Comparison of ENCODE assay signal across 9 cellular contexts in the genomic region with DNA sequence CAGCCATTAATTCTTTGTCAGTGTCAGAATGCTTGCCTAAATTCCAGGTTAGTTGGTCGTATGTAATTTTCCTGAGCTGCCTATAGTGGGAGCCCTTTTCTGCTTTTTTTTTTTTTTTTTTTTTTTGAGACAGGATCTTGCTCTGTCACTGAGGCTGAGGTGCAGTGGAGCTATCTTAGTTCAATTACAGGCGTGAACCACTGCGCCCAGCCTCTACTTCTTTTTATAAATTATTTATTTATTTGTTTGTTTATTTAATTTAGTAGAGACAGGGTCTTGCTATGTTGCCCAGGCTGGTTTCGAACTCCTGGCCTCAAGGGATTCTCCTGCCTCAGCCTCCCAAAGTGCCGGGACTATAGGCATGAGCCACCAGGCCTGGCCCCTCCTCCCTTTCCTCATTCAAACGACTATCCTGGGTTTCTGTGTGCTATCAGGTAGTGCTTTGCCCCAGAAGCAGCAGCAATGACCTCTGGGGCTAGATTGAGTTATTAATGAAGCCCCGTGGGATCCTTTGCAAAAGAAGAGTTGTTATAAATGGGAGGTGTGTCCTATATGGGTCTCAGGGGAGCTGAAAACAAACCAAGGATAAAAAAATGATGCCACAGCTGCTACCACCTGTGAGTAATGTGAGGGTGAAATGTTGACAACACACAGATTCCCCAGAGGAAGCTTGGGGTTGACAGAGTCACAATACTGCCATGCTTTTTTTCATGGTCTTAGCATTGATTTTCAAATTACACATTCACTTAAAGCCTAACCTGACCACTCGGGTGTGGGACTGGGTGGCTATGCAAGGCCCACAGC. TPM values are rescaled to one million over a fixed set of nuclear protein-coding genes. Genes with fewer than 3 reads are reported as not detected.
DNase-seq lines count a peak whose midpoint lies in the region; ATAC-seq and TF ChIP-seq lines count a peak whose summit lies in the region.
"Had no signal": no experiment of that assay in that cellular context is flagged by ENCODE, and none has a peak within 500 bp of the region (broad histone marks: within the 10 kb centered on the region; RNA-seq: fewer than 3 reads in every experiment).

No MANE protein-coding gene starts in this region.

- no peaks in the 10 kb centered on the region for H3F3A ChIP-seq in DOHH2 (ENCODE audit: control insufficient read depth, insufficient read depth)

- H3K9me3 ChIP-seq in DOHH2 (ENCODE audit: control insufficient read depth, insufficient read depth, low read length) (no peaks in the 10 kb centered on the region), RWPE2 (ENCODE audit: severe bottlenecking) (no peaks in the 10 kb centered on the region), liver (ENCODE audit: control insufficient read depth in 4 of 4, low read length in 3 of 4) (no peaks in the 10 kb centered on the region)

- WGBS in liver, result 72% methylated on average over 8 of the region's 8 CpGs

- no peaks in the 10 kb centered on the region for H4K20me1 ChIP-seq in DOHH2 (ENCODE audit: control insufficient read depth, insufficient read depth, low read depth, low read length)

- intact Hi-C loops in sciatic nerve (cut with DNase I), result no loop called here

- no peak for DNase-seq in RWPE2 (ENCODE audit: low spot score)
- DNase-seq in stimulated activated CD4-positive, alpha-beta T cell treated with anti-CD3 and anti-CD28 coated beads, Interleukin-1b, Interleukin-23, amount 100 ng/mL, for 48 hours, result no peak
- DNase-seq in Ammon's horn (ENCODE audit: low spot score), result no peak
- DNase-seq in HK-2 (ENCODE audit: unreplicated experiment), result no peak
- no peak for DNase-seq in sciatic nerve (ENCODE audit: low spot score)
- DNase-seq: activated naive CD8-positive, alpha-beta T cell treated with anti-CD3 and anti-CD28 coated beads, Interleukin-2, amount 10 ng/mL, durations not matched to agents 7 days and 5 days had no signal

- TF ChIP-seq RAD21 in liver (IDR thresholded peaks at IDR 0.05), result no peak

- H3K9me2 ChIP-seq in DOHH2 (replicated peaks; ENCODE audit: control insufficient read depth, low read length), result no peaks in the 10 kb centered on the region

- H3K27ac ChIP-seq in DOHH2 (ENCODE audit: low read depth, low read length) (no peak overlapping the region), RWPE2 (ENCODE audit: poor library complexity, severe bottlenecking) (no peak overlapping the region), liver (ENCODE audit: low read depth in 1 of 2, low read length in 2 of 2) (no peak overlapping the region)

- H3K4me2 ChIP-seq in DOHH2 (ENCODE audit: low read length), result no peak overlapping the region

- H3K9ac ChIP-seq in liver (ENCODE audit: low read depth in 1 of 2, low read length in 2 of 2), result no peak overlapping the region

- ATAC-seq in HG03196 (IDR thresholded peaks at IDR 0.05; ENCODE audit: unreplicated experiment), result peak; percentile 65
- ATAC-seq in RWPE2 (ENCODE audit: low read depth), result no peak; the same call in 2 of the 3 replicates
- no peak for ATAC-seq in sciatic nerve

- no peaks in the 10 kb centered on the region for H3K36me3 ChIP-seq in DOHH2 (ENCODE audit: control insufficient read depth, low read length)
- H3K36me3 ChIP-seq in RWPE2 (ENCODE audit: low read depth), result no peaks in the 10 kb centered on the region
- H3K36me3 ChIP-seq in liver (ENCODE audit: control insufficient read depth in 4 of 4, insufficient read depth in 3 of 4, low read depth in 1 of 4, low read length in 3 of 4), result no peaks in the 10 kb centered on the region

- TF ChIP-seq CTCF in DOHH2 (IDR thresholded peaks at IDR 0.05; ENCODE audit: low read depth, low read length, poor library complexity, severe bottlenecking), result peak; percentile 54
- TF ChIP-seq CTCF in RWPE2 (IDR thresholded peaks at IDR 0.05; ENCODE audit: poor library complexity, severe bottlenecking), result peak; percentile 86
- peak; percentile 27 for TF ChIP-seq CTCF in liver (IDR thresholded peaks at IDR 0.05; ENCODE audit: low read depth, low read length, missing input control)

- no peak overlapping the region for H3K4me3 ChIP-seq in DOHH2 (ENCODE audit: low read length)
- H3K4me3 ChIP-seq in RWPE2 (ENCODE audit: severe bottlenecking), result no peak overlapping the region
- no peak overlapping the region for H3K4me3 ChIP-seq in liver (ENCODE audit: low read depth in 1 of 3, low read length in 3 of 3)

- H3K79me2 ChIP-seq in DOHH2 (ENCODE audit: control insufficient read depth, low read length), result no peaks in the 10 kb centered on the region

- H3K27me3 ChIP-seq in DOHH2 (ENCODE audit: control insufficient read depth, low read length) (no peaks in the 10 kb centered on the region), RWPE2 (ENCODE audit: insufficient read depth, poor library complexity, severe bottlenecking) (no peaks in the 10 kb centered on the region), liver (ENCODE audit: control insufficient read depth in 4 of 4, insufficient read depth in 4 of 4, low read length in 3 of 4) (no peaks in the 10 kb centered on the region)

- H3K4me1 ChIP-seq in DOHH2 (ENCODE audit: control insufficient read depth, low read length), result peaks cover 4% of the 10 kb centered on the region; the same call in 1 of the 2 replicates
- H3K4me1 ChIP-seq in RWPE2 (ENCODE audit: insufficient read depth, poor library complexity, severe bottlenecking), result no peaks in the 10 kb centered on the region
- H3K4me1 ChIP-seq in liver (ENCODE audit: control insufficient read depth in 4 of 4, insufficient read depth in 4 of 4, low read length in 3 of 4), result peaks cover 0 to 5% (median under 1%) of the 10 kb centered on the region in 4 donors

TF ChIP-seq in liver, 16 proteins besides CTCF, POLR2A, EP300 and RAD21:
- TF ChIP-seq JUND (IDR thresholded peaks at IDR 0.05), result no peak
- TF ChIP-seq, protein P1, sequence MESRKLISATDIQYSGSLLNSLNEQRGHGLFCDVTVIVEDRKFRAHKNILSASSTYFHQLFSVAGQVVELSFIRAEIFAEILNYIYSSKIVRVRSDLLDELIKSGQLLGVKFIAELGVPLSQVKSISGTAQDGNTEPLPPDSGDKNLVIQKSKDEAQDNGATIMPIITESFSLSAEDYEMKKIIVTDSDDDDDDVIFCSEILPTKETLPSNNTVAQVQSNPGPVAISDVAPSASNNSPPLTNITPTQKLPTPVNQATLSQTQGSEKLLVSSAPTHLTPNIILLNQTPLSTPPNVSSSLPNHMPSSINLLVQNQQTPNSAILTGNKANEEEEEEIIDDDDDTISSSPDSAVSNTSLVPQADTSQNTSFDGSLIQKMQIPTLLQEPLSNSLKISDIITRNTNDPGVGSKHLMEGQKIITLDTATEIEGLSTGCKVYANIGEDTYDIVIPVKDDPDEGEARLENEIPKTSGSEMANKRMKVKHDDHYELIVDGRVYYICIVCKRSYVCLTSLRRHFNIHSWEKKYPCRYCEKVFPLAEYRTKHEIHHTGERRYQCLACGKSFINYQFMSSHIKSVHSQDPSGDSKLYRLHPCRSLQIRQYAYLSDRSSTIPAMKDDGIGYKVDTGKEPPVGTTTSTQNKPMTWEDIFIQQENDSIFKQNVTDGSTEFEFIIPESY (IDR thresholded peaks at IDR 0.05), result no peak
- no peak for TF ChIP-seq HNF4G (IDR thresholded peaks at IDR 0.05)
- no peak for TF ChIP-seq RXRA (IDR thresholded peaks at IDR 0.05)
- no peak for TF ChIP-seq REST (IDR thresholded peaks at IDR 0.05)
- no peak for TF ChIP-seq HNF4A (conservative IDR thresholded peaks at IDR 0.05)
- no peak for TF ChIP-seq FOXA1 (IDR thresholded peaks at IDR 0.05)
- no peak for TF ChIP-seq YY1 (IDR thresholded peaks at IDR 0.05)
- TF ChIP-seq EGR1 (IDR thresholded peaks at IDR 0.05; ENCODE audit: low read depth in 2 of 2), result no peak
TF ChIP-seq in liver: peak in this region for 0.

RNA-seq across cellular contexts. Expression of gene NFKBIA, which starts 34.6 kb away (rescaled TPM):
- total RNA-seq in liver (100 to 1,000 TPM in 1 of 2 donors, 10 to 100 TPM in 1; 46.9 to 120 TPM), sciatic nerve (177 TPM)
- polyA plus RNA-seq in liver, result 100 to 1,000 TPM in 1 of 2 donors, 10 to 100 TPM in 1; 52.9 to 204 TPM

Comparison
In these comparisons a context has a peak if more than half of its experiments do, and no peak if none do; other contexts are left out.
1. CTCF ChIP-seq: peak in every context shown above with its lines; median percentile 86 in RWPE2; 54 in DOHH2; 27 in liver.